Comparison of ENCODE assay signal across 25 cellular contexts in the genomic region with DNA sequence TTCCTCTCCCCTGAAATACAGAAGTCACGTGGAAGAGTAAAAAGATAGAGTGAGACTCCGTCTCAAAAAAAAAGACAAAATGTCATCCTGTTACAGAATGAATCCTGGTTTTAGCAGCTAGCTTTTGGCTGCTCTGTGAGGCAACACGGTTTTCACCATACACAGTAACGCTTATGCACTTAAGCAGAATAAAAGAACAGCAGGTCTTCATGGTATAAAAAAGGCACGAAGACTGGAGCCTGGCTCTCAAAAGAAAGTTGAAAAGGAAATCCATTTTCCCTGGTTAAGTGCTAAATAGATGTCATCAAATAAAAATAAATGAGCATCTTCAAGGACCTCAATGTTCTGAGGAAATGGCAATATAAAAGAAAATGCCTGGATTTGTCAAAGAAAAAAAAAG.
"Had no signal": no experiment of that assay in that cellular context is flagged by ENCODE, and none has a peak within 500 bp of the region (broad histone marks: within the 10 kb centered on the region; RNA-seq: fewer than 3 reads in every experiment).

No MANE protein-coding gene starts in this region.

- H3K4me3 Mint-ChIP-seq: mesothelial cell of epicardium; naive B cell; natural killer cell treated with Interleukin-12 subunit alpha and Interleukin-12 subunit beta and Interleukin-15 and Interleukin-18, amount 100 ng/mL, for 72 hours; neural crest cell; stimulated activated naive CD8-positive, alpha-beta T cell treated with anti-CD3 and anti-CD28 coated beads, Interleukin-15, amount 100 ng/mL, for 72 hours; type B pancreatic cell had no signal

- H3K79me2 ChIP-seq: hepatocyte had no signal

- H3K27me3 ChIP-seq: hepatocyte, ovary, tibial nerve, uterus had no signal

- H3K4me3 ChIP-seq: hepatocyte, left ventricle myocardium inferior, lung, ovary, skin epidermis, tibial nerve, uterus had no signal

- DNase-seq: islet precursor cell; left ventricle myocardium inferior; mesendoderm; naive B cell; ovary; retina; right cardiac atrium; stimulated activated CD4-positive, alpha-beta T cell treated with anti-CD3 and anti-CD28 coated beads, Interleukin-12 subunit alpha, Interleukin-12 subunit beta, amount 100 ng/mL, for 4 hours; stimulated activated CD4-positive, alpha-beta T cell treated with anti-CD3 and anti-CD28 coated beads, Interleukin-15, amount 100 ng/mL, for 24 hours; stimulated activated CD4-positive, alpha-beta T cell treated with anti-CD3 and anti-CD28 coated beads, Interleukin-2, amount 100 ng/mL, for 24 hours; stimulated activated CD4-positive, alpha-beta T cell treated with anti-CD3 and anti-CD28 coated beads, Interleukin-4, amount 100 ng/mL, for 1 hour; stimulated activated naive CD4-positive, alpha-beta T cell; stimulated activated naive CD8-positive, alpha-beta T cell treated with anti-CD3 and anti-CD28 coated beads, Interleukin-15, amount 100 ng/mL, for 72 hours; substantia nigra; uterus had no signal

- H3K36me3 ChIP-seq: left ventricle myocardium inferior, ovary, tibial nerve, uterus had no signal

- H3K27ac Mint-ChIP-seq: mesothelial cell of epicardium; naive B cell; natural killer cell treated with Interleukin-12 subunit alpha and Interleukin-12 subunit beta and Interleukin-15 and Interleukin-18, amount 100 ng/mL, for 72 hours; progenitor cell of endocrine pancreas; stimulated activated naive CD8-positive, alpha-beta T cell treated with anti-CD3 and anti-CD28 coated beads, Interleukin-15, amount 100 ng/mL, for 72 hours; type B pancreatic cell had no signal

- ATAC-seq: natural killer cell treated with Interleukin-12 subunit alpha and Interleukin-12 subunit beta and Interleukin-15 and Interleukin-18, amount 100 ng/mL, for 72 hours; right cardiac atrium; sciatic nerve; stimulated activated naive CD8-positive, alpha-beta T cell treated with anti-CD3 and anti-CD28 coated beads, Interleukin-15, amount 100 ng/mL, for 72 hours had no signal

- H3K9me3 Mint-ChIP-seq: mesothelial cell of epicardium; natural killer cell treated with Interleukin-12 subunit alpha and Interleukin-12 subunit beta and Interleukin-15 and Interleukin-18, amount 100 ng/mL, for 72 hours; neural crest cell; stimulated activated naive CD8-positive, alpha-beta T cell treated with anti-CD3 and anti-CD28 coated beads, Interleukin-15, amount 100 ng/mL, for 72 hours; type B pancreatic cell had no signal

- H3K36me3 Mint-ChIP-seq: mesothelial cell of epicardium; naive B cell; natural killer cell treated with Interleukin-12 subunit alpha and Interleukin-12 subunit beta and Interleukin-15 and Interleukin-18, amount 100 ng/mL, for 72 hours; type B pancreatic cell had no signal

- H3K27ac ChIP-seq: hepatocyte, left ventricle myocardium inferior, ovary, skin epidermis, tibial nerve, uterus had no signal

- H3K4me2 ChIP-seq: hepatocyte had no signal

- H2AFZ ChIP-seq: hepatocyte had no signal

- H3K27me3 Mint-ChIP-seq: naive B cell; natural killer cell treated with Interleukin-12 subunit alpha and Interleukin-12 subunit beta and Interleukin-15 and Interleukin-18, amount 100 ng/mL, for 72 hours; progenitor cell of endocrine pancreas; stimulated activated naive CD8-positive, alpha-beta T cell treated with anti-CD3 and anti-CD28 coated beads, Interleukin-15, amount 100 ng/mL, for 72 hours; type B pancreatic cell had no signal

- H3K9me3 ChIP-seq: left ventricle myocardium inferior, ovary, tibial nerve, uterus had no signal

- H3K4me1 ChIP-seq: left ventricle myocardium inferior, tibial nerve, uterus had no signal

- H3K4me1 Mint-ChIP-seq: mesothelial cell of epicardium; naive B cell; neural crest cell; stimulated activated naive CD8-positive, alpha-beta T cell treated with anti-CD3 and anti-CD28 coated beads, Interleukin-15, amount 100 ng/mL, for 72 hours had no signal
